In the genomic region with DNA sequence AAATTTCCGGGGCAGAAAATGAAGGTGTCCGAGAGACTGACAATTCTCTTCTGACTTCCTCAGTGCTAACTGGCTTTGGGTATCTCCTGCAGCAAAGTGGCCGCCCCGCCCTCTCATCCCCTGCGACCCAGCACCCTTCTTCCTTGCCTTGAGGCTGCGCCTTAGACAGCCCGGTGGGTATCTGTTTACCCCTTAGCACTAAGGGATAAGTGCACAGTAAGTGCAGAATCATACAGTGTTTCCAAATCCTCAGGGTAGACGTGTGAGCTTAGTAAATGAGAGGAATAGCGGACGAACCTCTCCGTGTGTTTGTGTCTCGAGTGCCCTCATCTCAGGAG, we compare ENCODE assay signal across 7 cellular contexts. TPM values are rescaled to one million over a fixed set of nuclear protein-coding genes. Genes with fewer than 3 reads are reported as not detected.
DNase-seq lines count a peak whose midpoint lies in the region; ATAC-seq and TF ChIP-seq lines count a peak whose summit lies in the region.

No MANE protein-coding gene starts in this region.

- H3K4me3 ChIP-seq in cardiac fibroblast (replicated peaks in 1 of 2; ENCODE audit: low read depth in 2 of 2, low read length in 2 of 2), result peak overlapping the region; percentile 79 to 81

- H3K9me3 Mint-ChIP-seq in mesothelial cell of epicardium, result no peaks in the 10 kb centered on the region

- no peaks in the 10 kb centered on the region for H3K27me3 Mint-ChIP-seq in mesothelial cell of epicardium (ENCODE audit: low read depth)

- peaks cover 37% of the 10 kb centered on the region for H3K4me1 Mint-ChIP-seq in mesothelial cell of epicardium

- peak overlapping the region; percentile 97 for H3K4me3 Mint-ChIP-seq in mesothelial cell of epicardium

- H3K36me3 Mint-ChIP-seq in mesothelial cell of epicardium, result peaks cover 7% of the 10 kb centered on the region

- peak overlapping the region; percentile 94 for H3K27ac Mint-ChIP-seq in mesothelial cell of epicardium

- TF ChIP-seq CTCF in cardiac fibroblast (IDR thresholded peaks at IDR 0.05; ENCODE audit: low read depth, low read length) (no peak), mesothelial cell of epicardium (IDR thresholded peaks at IDR 0.05; ENCODE audit: unreplicated experiment) (no peak)

- ATAC-seq in GM19463 (IDR thresholded peaks at IDR 0.05; ENCODE audit: unreplicated experiment) (peak; percentile 45), HG03571 (IDR thresholded peaks at IDR 0.05; ENCODE audit: unreplicated experiment) (peak; percentile 48)

- DNase-seq in cardiac fibroblast (ENCODE audit: low read depth in 2 of 2) (no peak), mesothelial cell of epicardium (ENCODE audit: low spot score in 2 of 2, unreplicated experiment in 2 of 2) (no peak), iPS-NIHi11 (ENCODE audit: low spot score) (no peak), HuH-7 (ENCODE audit: low spot score) (no peak), AG08395 (ENCODE audit: low spot score) (no peak)

RNA-seq across cellular contexts. Expression of a gene that starts 0.4 kb away (rescaled TPM):
- total RNA-seq in mesothelial cell of epicardium, result 43.4 to 45.8 TPM (median 44.9 TPM) in 3 replicates
